In genomic region chr7:77498659-77499379, GRCh38 we compare ENCODE assay signal across 1 cellular context.
TF ChIP-seq lines count a peak whose summit lies in the region.

No MANE protein-coding gene starts in this region.

TF ChIP-seq in WTC11, 78 proteins besides CTCF, POLR2A, EP300 and RAD21 (continued from another document):
- TF ChIP-seq ATF6 (CRISPR knock-in tag; IDR thresholded peaks at IDR 0.05) (no peak), RORB (CRISPR knock-in tag; IDR thresholded peaks at IDR 0.05) (no peak), FOXP1 (CRISPR knock-in tag; IDR thresholded peaks at IDR 0.05; ENCODE audit: borderline replicate concordance) (no peak)
